Comparison of ENCODE assay signal across 25 cellular contexts in the genomic region with DNA sequence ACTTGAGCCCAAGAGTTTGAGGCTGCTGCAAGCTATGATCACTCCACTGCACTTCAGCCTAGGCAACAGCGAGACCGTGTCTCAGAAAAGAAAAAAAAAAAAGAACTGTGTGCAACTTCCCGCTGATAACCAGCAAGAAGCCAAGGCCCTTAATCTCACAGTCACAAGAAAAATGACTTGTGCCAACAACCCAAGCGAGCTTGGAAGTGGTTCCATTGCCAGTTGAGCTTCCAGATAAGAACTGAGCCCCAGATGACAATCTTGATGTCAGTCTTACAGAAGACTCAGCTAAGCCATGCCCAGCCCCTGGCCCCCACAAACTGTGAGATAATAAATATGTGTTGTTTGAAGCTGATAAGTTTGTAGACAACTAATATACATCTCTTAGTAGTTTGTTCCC.
"Had no signal": no experiment of that assay in that cellular context is flagged by ENCODE, and none has a peak within 500 bp of the region (broad histone marks: within the 10 kb centered on the region; RNA-seq: fewer than 3 reads in every experiment).

No MANE protein-coding gene starts in this region.

- ATAC-seq: activated CD4-positive, CD25-positive, alpha-beta regulatory T cell treated with anti-CD3 and anti-CD28 coated beads, Interleukin-2, amount 50 U/mL, for 24 hours; body of pancreas; esophagus mucosa; stimulated activated memory B cell treated with anti-CD40 and anti-IgM and Interleukin-4, amounts not matched to agents 10 μg/mL and 1 μg/mL and 100 μg/mL, for 72 hours; stimulated activated naive CD8-positive, alpha-beta T cell treated with anti-CD3 and anti-CD28 coated beads, Interleukin-15, amount 100 ng/mL, for 72 hours had no signal

- DNase-seq: activated CD4-positive, alpha-beta T cell treated with anti-CD3 and anti-CD28 coated beads for 48 hours; activated CD4-positive, alpha-beta T cell treated with anti-CD3 and anti-CD28 coated beads, Interleukin-2, amount 50 U/mL, for 48 hours; activated CD8-positive, alpha-beta memory T cell treated with anti-CD3 and anti-CD28 coated beads for 24 hours; activated effector memory CD4-positive, alpha-beta T cell treated with Interleukin-2 at 50 U/mL for 16 hours; activated naive CD4-positive, alpha-beta T cell treated with Interleukin-2 at 50 U/mL for 16 hours; aorta; body of pancreas; foreskin fibroblast; mammary epithelial cell; ovary; retina; stimulated activated CD4-positive, alpha-beta T cell treated with anti-CD3 and anti-CD28 coated beads, Interleukin-1b, Interleukin-23, amount 100 ng/mL, for 48 hours; stimulated activated CD4-positive, alpha-beta T cell treated with anti-CD3 and anti-CD28 coated beads, Interleukin-4, amount 100 ng/mL, for 4 hours; stimulated activated CD8-positive, alpha-beta memory T cell treated with anti-CD3 and anti-CD28 coated beads, Interleukin-4, amount 100 ng/mL, for 48 hours; stimulated activated naive CD8-positive, alpha-beta T cell treated with anti-CD3 and anti-CD28 coated beads, Interleukin-15, amount 100 ng/mL, for 72 hours; substantia nigra; T-helper 2 cell; uterus; WERI-Rb-1 had no signal

- H3K9me3 ChIP-seq: body of pancreas, ovary, prostate gland, uterus had no signal

- H3K4me2 ChIP-seq: smooth muscle cell had no signal

- H3K4me1 ChIP-seq: body of pancreas, prostate gland, uterus had no signal

- H3K36me3 ChIP-seq: ovary, prostate gland, uterus, WERI-Rb-1 had no signal

- H3K4me3 ChIP-seq: body of pancreas, coronary artery, ovary, prostate gland, smooth muscle cell, uterus had no signal

- H3K27ac ChIP-seq: body of pancreas, ovary, prostate gland, uterus, WERI-Rb-1 had no signal

- H3K27me3 ChIP-seq: body of pancreas, ovary, uterus had no signal
